In genomic region chr4:63396269-63396668, GRCh38 we compare ENCODE assay signal across 1 cellular context.
TF ChIP-seq lines count a peak whose summit lies in the region.

No MANE protein-coding gene starts in this region.

TF ChIP-seq in H1, 55 proteins besides CTCF, POLR2A, EP300 and RAD21:
- TF ChIP-seq KDM1A (IDR thresholded peaks at IDR 0.05; ENCODE audit: borderline replicate concordance, low read length), result no peak
- no peak for TF ChIP-seq EGR1 (IDR thresholded peaks at IDR 0.05; ENCODE audit: borderline replicate concordance, low read depth, low read length)
- TF ChIP-seq TAF7 (optimal IDR thresholded peaks at IDR 0.05; ENCODE audit: borderline replicate concordance, low read depth, low read length), result no peak
- no peak for TF ChIP-seq NANOG (IDR thresholded peaks at IDR 0.05; ENCODE audit: insufficient read depth, low read depth, low read length, poor library complexity, severe bottlenecking)
- no peak for TF ChIP-seq GTF2F1 (IDR thresholded peaks at IDR 0.05; ENCODE audit: borderline replicate concordance, low read depth, low read length)
- TF ChIP-seq YY1 (IDR thresholded peaks at IDR 0.05; ENCODE audit: low read depth, low read length), result no peak
- TF ChIP-seq HDAC2 (IDR thresholded peaks at IDR 0.05; ENCODE audit: borderline replicate concordance in 1 of 2, low read depth in 2 of 2, low read length in 2 of 2), result no peak
- TF ChIP-seq EZH2 (IDR thresholded peaks at IDR 0.05; ENCODE audit: low read depth, low read length, severe bottlenecking), result no peak
- no peak for TF ChIP-seq E2F6 (IDR thresholded peaks at IDR 0.05)
- TF ChIP-seq CBX5 (IDR thresholded peaks at IDR 0.05; ENCODE audit: low read depth, low read length), result no peak
- no peak for TF ChIP-seq SIRT6 (IDR thresholded peaks at IDR 0.05; ENCODE audit: low read length)
- TF ChIP-seq KDM4A (IDR thresholded peaks at IDR 0.05; ENCODE audit: low read depth, low read length, severe bottlenecking), result no peak
- TF ChIP-seq TBP (IDR thresholded peaks at IDR 0.05; ENCODE audit: low read depth, low read length), result no peak
- TF ChIP-seq MAFK (IDR thresholded peaks at IDR 0.05; ENCODE audit: low read depth, low read length), result no peak
- no peak for TF ChIP-seq JUND (IDR thresholded peaks at IDR 0.05; ENCODE audit: low read length)
